13 cellular contexts compared by ENCODE assay signal in genomic region chr19:44607049-44607448, GRCh38. TPM values are rescaled to one million over a fixed set of nuclear protein-coding genes. Genes with fewer than 3 reads are reported as not detected.
A peak's percentile ranks its signal among the peaks of the same experiment; 100 is the strongest.
DNase-seq lines count a peak whose midpoint lies in the region; ATAC-seq, FAIRE-seq and TF ChIP-seq lines count a peak whose summit lies in the region.
"Had no signal": no experiment of that assay in that cellular context is flagged by ENCODE, and none has a peak within 500 bp of the region (broad histone marks: within the 10 kb centered on the region; RNA-seq: fewer than 3 reads in every experiment).

No MANE protein-coding gene starts in this region.

- FAIRE-seq in RCC 7860 (lab: Jason Lieb, UNC), result no peak
- FAIRE-seq: HTR-8/SVneo, keratinocyte had no signal

- peaks cover 46% of the 10 kb centered on the region for H3F3A ChIP-seq in SK-N-SH (replicated peaks; ENCODE audit: insufficient read depth)

- H3K4me1 ChIP-seq in SK-N-SH (ENCODE audit: control insufficient read depth in 1 of 2, insufficient read depth in 2 of 2, low read depth in 1 of 2, low read length in 1 of 2), result peaks cover 0 to 33% of the 10 kb centered on the region in 2 experiments; a peak in 2 of 4 replicates

- DNase-seq in SK-N-SH (no peak), RCC 7860 (ENCODE audit: low spot score) (peak; percentile 45), foreskin fibroblast (peak; percentile 50 to 54), pulmonary artery endothelial cell (ENCODE audit: low read depth, low spot score) (peak; percentile 95), omental fat pad (ENCODE audit: low spot score) (no peak), islet precursor cell (no peak)
- DNase-seq: effector CD4-positive, alpha-beta T cell had no signal

- H2AFZ ChIP-seq in SK-N-SH (ENCODE audit: low read depth), result no peak overlapping the region; the same call in 1 of the 2 replicates

- ATAC-seq in SK-N-SH treated with all-trans-retinoic acid at 6 μM for 48 hours (no peak), GM18861 (IDR thresholded peaks at IDR 0.05; ENCODE audit: unreplicated experiment) (no peak), omental fat pad (ENCODE audit: low FRiP score) (no peak)

- no peaks in the 10 kb centered on the region for H3K27me3 ChIP-seq in SK-N-SH (ENCODE audit: insufficient read depth)

- H3K4me3 ChIP-seq in SK-N-SH (ENCODE audit: low read depth in 2 of 2, low read length in 1 of 2) (no peak overlapping the region), foreskin fibroblast (ENCODE audit: low read depth in 1 of 2, low read length in 2 of 2) (no peak overlapping the region)
- H3K4me3 ChIP-seq: skin epidermis had no signal

- no peak for TF ChIP-seq RAD21 in SK-N-SH (IDR thresholded peaks at IDR 0.05; ENCODE audit: low read length)

- POLR2A ChIA-PET in SK-N-SH (lab: Yijun Ruan, JAX), result no interaction called here

- H3K79me2 ChIP-seq in SK-N-SH (ENCODE audit: insufficient read depth), result peaks cover 4% of the 10 kb centered on the region; the same call in 1 of the 2 replicates

- CTCF ChIA-PET in SK-N-SH (lab: Yijun Ruan, JAX), result interaction anchor here (2.4 kb wide), 1 partner anchor 36 kb away, joined by 8 read pairs; no protein-coding TSS in a partner anchor

- no peak for TF ChIP-seq EP300 in SK-N-SH (IDR thresholded peaks at IDR 0.05; ENCODE audit: borderline replicate concordance in 1 of 2, low read depth in 1 of 2, low read length in 1 of 2)

- H3K9me3 ChIP-seq in SK-N-SH, result no peaks in the 10 kb centered on the region

- no peaks in the 10 kb centered on the region for H3K9me2 ChIP-seq in SK-N-SH

- no peaks in the 10 kb centered on the region for H4K20me1 ChIP-seq in SK-N-SH (ENCODE audit: insufficient read depth)

- H3K27ac ChIP-seq in SK-N-SH (ENCODE audit: low read depth in 2 of 2, low read length in 1 of 2), result peak overlapping the region in 1 of 2 experiments; percentile 55; a peak in 2 of 4 replicates
- H3K27ac ChIP-seq: 22Rv1 had no signal

- TF ChIP-seq CTCF in SK-N-SH (IDR thresholded peaks at IDR 0.05), result no peak
- no peak for TF ChIP-seq CTCF in foreskin fibroblast (IDR thresholded peaks at IDR 0.05; ENCODE audit: low read depth, low read length)
- no peak for TF ChIP-seq CTCF in omental fat pad (IDR thresholded peaks at IDR 0.05)

- H3K36me3 ChIP-seq in SK-N-SH (replicated peaks in 1 of 2; ENCODE audit: control insufficient read depth in 1 of 2, insufficient read depth in 2 of 2, low read length in 1 of 2), result no peaks in the 10 kb centered on the region

- 20% methylated on average over 2 of the region's 2 CpGs for WGBS in SK-N-SH (ENCODE audit: low lambda C conversion rate)

- 0 out of 2 replicates have a peak overlapping the region, but pooled peaks have one; percentile 35 for H3K4me2 ChIP-seq in SK-N-SH

- H3K9ac ChIP-seq in SK-N-SH, result peak overlapping the region; percentile 26; the same call in 1 of the 2 replicates

TF ChIP-seq in SK-N-SH, 30 proteins besides CTCF, POLR2A, EP300 and RAD21:
- TF ChIP-seq, protein P1, sequence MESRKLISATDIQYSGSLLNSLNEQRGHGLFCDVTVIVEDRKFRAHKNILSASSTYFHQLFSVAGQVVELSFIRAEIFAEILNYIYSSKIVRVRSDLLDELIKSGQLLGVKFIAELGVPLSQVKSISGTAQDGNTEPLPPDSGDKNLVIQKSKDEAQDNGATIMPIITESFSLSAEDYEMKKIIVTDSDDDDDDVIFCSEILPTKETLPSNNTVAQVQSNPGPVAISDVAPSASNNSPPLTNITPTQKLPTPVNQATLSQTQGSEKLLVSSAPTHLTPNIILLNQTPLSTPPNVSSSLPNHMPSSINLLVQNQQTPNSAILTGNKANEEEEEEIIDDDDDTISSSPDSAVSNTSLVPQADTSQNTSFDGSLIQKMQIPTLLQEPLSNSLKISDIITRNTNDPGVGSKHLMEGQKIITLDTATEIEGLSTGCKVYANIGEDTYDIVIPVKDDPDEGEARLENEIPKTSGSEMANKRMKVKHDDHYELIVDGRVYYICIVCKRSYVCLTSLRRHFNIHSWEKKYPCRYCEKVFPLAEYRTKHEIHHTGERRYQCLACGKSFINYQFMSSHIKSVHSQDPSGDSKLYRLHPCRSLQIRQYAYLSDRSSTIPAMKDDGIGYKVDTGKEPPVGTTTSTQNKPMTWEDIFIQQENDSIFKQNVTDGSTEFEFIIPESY (IDR thresholded peaks at IDR 0.05; ENCODE audit: borderline replicate concordance, low read depth), result no peak
- TF ChIP-seq SIN3A (IDR thresholded peaks at IDR 0.05; ENCODE audit: borderline replicate concordance, low read depth, low read length), result no peak
- TF ChIP-seq, protein P2, sequence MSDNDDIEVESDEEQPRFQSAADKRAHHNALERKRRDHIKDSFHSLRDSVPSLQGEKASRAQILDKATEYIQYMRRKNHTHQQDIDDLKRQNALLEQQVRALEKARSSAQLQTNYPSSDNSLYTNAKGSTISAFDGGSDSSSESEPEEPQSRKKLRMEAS (IDR thresholded peaks at IDR 0.05; ENCODE audit: low read depth), result no peak

TF ChIP-seq in SK-N-SH treated with all-trans-retinoic acid at 6 μM for 48 hours, 23 proteins besides CTCF, POLR2A, EP300 and RAD21:
- TF ChIP-seq ISL1 (CRISPR knock-in tag; IDR thresholded peaks at IDR 0.05), result no peak
- TF ChIP-seq RARB (CRISPR knock-in tag; IDR thresholded peaks at IDR 0.05), result no peak
- TF ChIP-seq CSDC2 (CRISPR knock-in tag; IDR thresholded peaks at IDR 0.05), result no peak
- no peak for TF ChIP-seq TCF4 (CRISPR knock-in tag; IDR thresholded peaks at IDR 0.05; ENCODE audit: borderline replicate concordance)
- no peak for TF ChIP-seq ZC3H10 (CRISPR knock-in tag; IDR thresholded peaks at IDR 0.05)
- TF ChIP-seq, protein P3, sequence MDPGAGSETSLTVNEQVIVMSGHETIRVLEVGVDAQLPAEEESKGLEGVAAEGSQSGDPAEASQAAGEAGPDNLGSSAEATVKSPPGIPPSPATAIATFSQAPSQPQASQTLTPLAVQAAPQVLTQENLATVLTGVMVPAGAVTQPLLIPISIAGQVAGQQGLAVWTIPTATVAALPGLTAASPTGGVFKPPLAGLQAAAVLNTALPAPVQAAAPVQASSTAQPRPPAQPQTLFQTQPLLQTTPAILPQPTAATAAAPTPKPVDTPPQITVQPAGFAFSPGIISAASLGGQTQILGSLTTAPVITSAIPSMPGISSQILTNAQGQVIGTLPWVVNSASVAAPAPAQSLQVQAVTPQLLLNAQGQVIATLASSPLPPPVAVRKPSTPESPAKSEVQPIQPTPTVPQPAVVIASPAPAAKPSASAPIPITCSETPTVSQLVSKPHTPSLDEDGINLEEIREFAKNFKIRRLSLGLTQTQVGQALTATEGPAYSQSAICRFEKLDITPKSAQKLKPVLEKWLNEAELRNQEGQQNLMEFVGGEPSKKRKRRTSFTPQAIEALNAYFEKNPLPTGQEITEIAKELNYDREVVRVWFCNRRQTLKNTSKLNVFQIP (CRISPR knock-in tag; IDR thresholded peaks at IDR 0.05; ENCODE audit: borderline replicate concordance, low read depth), result no peak
- no peak for TF ChIP-seq GLIS3 (CRISPR knock-in tag; IDR thresholded peaks at IDR 0.05)

RNA-seq across cellular contexts. Expression of gene IGSF23, which starts 6.3 kb away (rescaled TPM):
- polyA plus RNA-seq in SK-N-SH (2012; rRNA removed), result 0.08 and 0.10 TPM in 2 replicates
- polyA plus RNA-seq in SK-N-SH (2012; cell fraction: cytosol; rRNA removed), result 0.08 TPM in 2 replicates
- polyA plus RNA-seq in SK-N-SH (2012; cell fraction: nucleus; rRNA removed), result 0.05 TPM in 1 of 2 replicates, not detected in the other
- total RNA-seq in pulmonary artery endothelial cell, result 0.25 and 0.46 TPM in 2 replicates
- not detected for total RNA-seq in omental fat pad

RNA-seq across cellular contexts. Expression of gene PVR, which starts 36.7 kb away (rescaled TPM):
- polyA plus RNA-seq in SK-N-SH (2012; rRNA removed), result 90.2 and 90.8 TPM in 2 replicates
- 51.9 and 73.3 TPM in 2 replicates for polyA plus RNA-seq in SK-N-SH (2012; cell fraction: cytosol; rRNA removed)
- 65.6 and 91.5 TPM in 2 replicates for polyA plus RNA-seq in SK-N-SH (2012; cell fraction: nucleus; rRNA removed)
- total RNA-seq in pulmonary artery endothelial cell (187 and 206 TPM in 2 replicates), omental fat pad (10 to 100 TPM; 17.0 to 93.9 (median 28.6) TPM)

Comparison
In these comparisons a context has a peak if more than half of its experiments do, and no peak if none do; other contexts are left out.
1. DNase-seq: peak in RCC 7860 (single experiment), foreskin fibroblast (2 of 2) and pulmonary artery endothelial cell (single experiment); none in SK-N-SH (single experiment), omental fat pad (single experiment) and islet precursor cell (single experiment).